In the genomic region with DNA sequence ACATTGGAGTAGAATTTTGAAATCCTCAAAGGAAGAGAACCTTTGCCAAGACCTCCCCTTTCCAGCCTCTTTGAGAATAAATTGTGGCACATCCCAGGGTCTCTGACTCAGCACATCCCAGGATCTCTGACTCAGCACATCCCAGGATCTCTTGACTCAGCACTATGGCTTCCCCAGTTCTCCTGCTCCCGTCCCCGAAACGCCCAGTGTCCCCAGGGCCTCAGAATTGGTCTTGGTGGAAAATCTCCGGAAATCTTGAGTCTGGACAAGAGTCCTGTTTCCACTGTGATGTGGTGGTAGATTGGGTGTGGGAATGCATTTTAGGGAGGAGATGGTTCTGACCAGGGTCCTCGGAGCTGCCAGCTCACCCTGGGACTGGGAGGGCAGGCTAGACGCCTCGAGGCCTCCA, we compare ENCODE assay signal across 13 cellular contexts. TPM values are rescaled to one million over a fixed set of nuclear protein-coding genes. Genes with fewer than 3 reads are reported as not detected.
DNase-seq lines count a peak whose midpoint lies in the region; ATAC-seq and TF ChIP-seq lines count a peak whose summit lies in the region.
"Had no signal": no experiment of that assay in that cellular context is flagged by ENCODE, and none has a peak within 500 bp of the region (broad histone marks: within the 10 kb centered on the region; RNA-seq: fewer than 3 reads in every experiment).

No MANE protein-coding gene starts in this region.

- no peaks in the 10 kb centered on the region for H3K27me3 ChIP-seq in PC-3 (ENCODE audit: low read length)
- H3K27me3 ChIP-seq in osteoblast (ENCODE audit: insufficient read depth, low read length) = no peaks in the 10 kb centered on the region
- no peaks in the 10 kb centered on the region for H3K27me3 ChIP-seq in esophagus squamous epithelium

- TF ChIP-seq CTCF in AG10803 (conservative IDR thresholded peaks at IDR 0.05; ENCODE audit: low read length) (no peak), PC-3 (conservative IDR thresholded peaks at IDR 0.05; ENCODE audit: low read depth, low read length) (no peak), epithelial cell of esophagus (IDR thresholded peaks at IDR 0.05; ENCODE audit: insufficient read depth, low read depth, low read length, missing control alignments) (no peak), osteoblast (IDR thresholded peaks at IDR 0.05; ENCODE audit: extremely low read depth, low read depth, low read length) (no peak), esophagus squamous epithelium (IDR thresholded peaks at IDR 0.05) (no peak)

- H3K4me3 ChIP-seq in AG10803 (ENCODE audit: low read length) (no peak overlapping the region), PC-3 (ENCODE audit: low read length) (no peak overlapping the region), epithelial cell of esophagus (ENCODE audit: low read length) (no peak overlapping the region), osteoblast (ENCODE audit: insufficient read depth, low read length) (peak overlapping the region; percentile 43), esophagus squamous epithelium (no peak overlapping the region)

- no peak overlapping the region for H3K27ac ChIP-seq in PC-3 (ENCODE audit: low read length)
- peak overlapping the region; percentile 53 for H3K27ac ChIP-seq in osteoblast (ENCODE audit: low read depth, low read length)
- peak overlapping the region in 2 of 4 donors; percentile 52 to 58 for H3K27ac ChIP-seq in esophagus squamous epithelium

- H3K36me3 ChIP-seq in PC-3 (ENCODE audit: low read depth, low read length) (no peaks in the 10 kb centered on the region), osteoblast (ENCODE audit: insufficient read depth, low read length) (no peaks in the 10 kb centered on the region), esophagus squamous epithelium (no peaks in the 10 kb centered on the region)

- POLR2A ChIA-PET in PC-3 (lab: Charles Lee; ENCODE audit: unreplicated experiment) = no interaction called here

- no peak for TF ChIP-seq POLR2A in esophagus squamous epithelium (IDR thresholded peaks at IDR 0.05)

- H4K20me1 ChIP-seq in PC-3 (ENCODE audit: low read length) (no peaks in the 10 kb centered on the region), osteoblast (ENCODE audit: insufficient read depth, low read length) (no peaks in the 10 kb centered on the region)

- H3K4me2 ChIP-seq in PC-3 (ENCODE audit: low read length) (no peak overlapping the region), osteoblast (ENCODE audit: insufficient read depth, low read length) (peak overlapping the region; percentile 69)

- ATAC-seq in PC-3 = no peak

- H3K79me2 ChIP-seq in PC-3 (ENCODE audit: low read length) (no peaks in the 10 kb centered on the region), osteoblast (ENCODE audit: insufficient read depth, low read length) (no peaks in the 10 kb centered on the region)

- no peak overlapping the region for H3K9ac ChIP-seq in PC-3 (ENCODE audit: low read length)

- CTCF ChIA-PET in PC-3 (lab: Charles Lee) = no interaction called here

- H3K9me3 ChIP-seq in PC-3 (ENCODE audit: low read length) (no peaks in the 10 kb centered on the region), osteoblast (ENCODE audit: low read depth, low read length) (no peaks in the 10 kb centered on the region), esophagus squamous epithelium (no peaks in the 10 kb centered on the region)

- intact Hi-C loops in PC-3 (cut with micrococcal nuclease) (no loop called here), esophagus squamous epithelium (cut with DNase I) (no loop called here)

- no peaks in the 10 kb centered on the region for H3F3A ChIP-seq in PC-3 (ENCODE audit: low read length, unreplicated experiment)

- no peaks in the 10 kb centered on the region for H3K9me2 ChIP-seq in PC-3 (replicated peaks; ENCODE audit: low read length)

- no TSS peak for BruUV-seq in PC-3 (replicated peaks; lab: Mats Ljungman, UMichigan)

- 62% methylated on average over 7 of the region's 7 CpGs; no CpG with 5 or more reads in 1 of the 2 donors for WGBS in esophagus squamous epithelium, 2 donors

- peak; percentile 89 for DNase-seq in AG10803 (ENCODE audit: low read depth)
- peak; percentile 36 for DNase-seq in PC-3
- peak; percentile 15 for DNase-seq in epithelial cell of esophagus (ENCODE audit: low read depth)
- peak; percentile 96 for DNase-seq in osteoblast (ENCODE audit: insufficient read length, low spot score, missing footprints)
- DNase-seq in germinal center (ENCODE audit: low spot score) = no peak
- DNase-seq in NCI-H2196 (lab: John Stamatoyannopoulos, UW; ENCODE audit: unreplicated experiment) = no peak
- DNase-seq in esophagus squamous epithelium (lab: John Stamatoyannopoulos, UW) = no peak
- DNase-seq in NCI-H1417 (lab: John Stamatoyannopoulos, UW) = no peak
- DNase-seq: activated naive CD4-positive, alpha-beta T cell treated with anti-CD3 and anti-CD28 coated beads, Interleukin-2, amount 50 U/mL, for 16 hours; CD4-positive, alpha-beta T cell; islet precursor cell; NCI-H226; occipital lobe had no signal

- no peak overlapping the region for H2AFZ ChIP-seq in PC-3 (ENCODE audit: low read length)
- H2AFZ ChIP-seq in osteoblast (ENCODE audit: low read length) = peak overlapping the region; percentile 67

- no peaks in the 10 kb centered on the region for H3K4me1 ChIP-seq in PC-3 (ENCODE audit: insufficient read depth, low read length)
- H3K4me1 ChIP-seq in osteoblast (ENCODE audit: insufficient read depth, low read length) = peaks cover 18% of the 10 kb centered on the region
- H3K4me1 ChIP-seq in esophagus squamous epithelium = peaks cover 0 to 6% (median 3%) of the 10 kb centered on the region in 3 donors

RNA-seq across cellular contexts. Expression of a gene that starts 19.2 kb away (rescaled TPM):
- total RNA-seq in PC-3 (2014; rRNA removed) = not detected in 2 replicates
- total RNA-seq in osteoblast = 2.9 and 3.8 TPM in 2 replicates
- total RNA-seq in esophagus squamous epithelium = 1 to 10 TPM; 1.2 to 7.2 (median 4.6) TPM

RNA-seq across cellular contexts. Expression of a gene that starts 33.8 kb away (rescaled TPM):
- 0.58 TPM in 1 of 2 replicates, not detected in the other for total RNA-seq in PC-3 (2014; rRNA removed)
- total RNA-seq in osteoblast = not detected in 2 replicates
- total RNA-seq in esophagus squamous epithelium = not detected
- total RNA-seq: CD4-positive, alpha-beta T cell; occipital lobe had no signal

Comparison
In these comparisons a context has a peak if more than half of its experiments do, and no peak if none do; other contexts are left out.
1. DNase-seq: peak in AG10803 (single experiment), PC-3 (single experiment), epithelial cell of esophagus (single experiment) and osteoblast (single experiment); none in germinal center (single experiment), NCI-H2196 (single experiment), esophagus squamous epithelium (single experiment) and NCI-H1417 (0 of 3).